ENCODE assay signal across 8 cellular contexts in genomic region chr11:36672815-36673450, GRCh38.
DNase-seq lines count a peak whose midpoint lies in the region; ATAC-seq and TF ChIP-seq lines count a peak whose summit lies in the region.

No MANE protein-coding gene starts in this region.

- H3K27me3 ChIP-seq in HCT116 (ENCODE audit: insufficient read depth, low read length) (no peaks in the 10 kb centered on the region), NT2/D1 (ENCODE audit: insufficient read depth, insufficient read length) (no peaks in the 10 kb centered on the region)

- H3K9me3 Mint-ChIP-seq in naive B cell, result peaks cover 2 to 16% (median 6%) of the 10 kb centered on the region in 7 donors

- H3K27ac ChIP-seq in HCT116 (ENCODE audit: low read depth, low read length), result no peak overlapping the region

- H3K4me2 ChIP-seq in HCT116 (ENCODE audit: low read length), result no peak overlapping the region

- RAD21 ChIA-PET in HCT116 (lab: Charles Lee; ENCODE audit: low non-redundant PET in 1 of 2, low total read pairs in 2 of 2, uncharacterized antibody in 2 of 2, unreplicated experiment in 2 of 2), result no interaction called here

- CTCF ChIA-PET in HCT116 (lab: Charles Lee), result interaction anchor here (5.5 kb wide), 1 partner anchor 109 kb away, joined by 20 read pairs; no protein-coding TSS in a partner anchor

- H3K36me3 ChIP-seq in HCT116 (ENCODE audit: control insufficient read depth in 1 of 2, insufficient read depth in 2 of 2, low read length in 2 of 2) (no peaks in the 10 kb centered on the region), NT2/D1 (ENCODE audit: insufficient read depth, insufficient read length, low read length) (no peaks in the 10 kb centered on the region)

- TF ChIP-seq CTCF in HCT116 (IDR thresholded peaks at IDR 0.05 in 2 of 3, conservative IDR thresholded peaks at IDR 0.05 in 1 of 3; ENCODE audit: borderline replicate concordance in 1 of 3, insufficient read depth in 1 of 3, low read depth in 2 of 3, low read length in 2 of 3), result peak; percentile 29 to 83 (median 62); a peak in 5 of 6 replicates

- BruUV-seq in HCT116 (replicated peaks; lab: Mats Ljungman, UMichigan), result no TSS peak

- no peaks in the 10 kb centered on the region for H3K4me1 ChIP-seq in HCT116 (ENCODE audit: control insufficient read depth in 1 of 2, insufficient read depth in 2 of 2, low read length in 2 of 2)
- H3K4me1 ChIP-seq in NT2/D1 (ENCODE audit: insufficient read depth, insufficient read length), result no peaks in the 10 kb centered on the region

- ATAC-seq in HCT116 (peak; percentile 70), naive B cell (ENCODE audit: low read depth in 2 of 2) (no peak), GM21717 (IDR thresholded peaks at IDR 0.05; ENCODE audit: unreplicated experiment) (no peak)

- peaks cover 0 to 9% (median 5%) of the 10 kb centered on the region in 3 donors for H3K27me3 Mint-ChIP-seq in naive B cell

- no peaks in the 10 kb centered on the region for H4K20me1 ChIP-seq in HCT116 (ENCODE audit: insufficient read depth)

- no peaks in the 10 kb centered on the region for H3K9me3 ChIP-seq in HCT116 (ENCODE audit: control insufficient read depth in 1 of 2, insufficient read depth in 1 of 2, low read depth in 1 of 2, low read length in 2 of 2)
- peaks cover 20% of the 10 kb centered on the region for H3K9me3 ChIP-seq in NT2/D1 (ENCODE audit: insufficient read depth, low read length)

- H3K27ac Mint-ChIP-seq in naive B cell, result no peak overlapping the region

- no peak overlapping the region for H2AFZ ChIP-seq in HCT116 (ENCODE audit: low read depth, low read length, poor library complexity, severe bottlenecking)

- peaks cover 0 to 7% of the 10 kb centered on the region in 2 donors for H3K36me3 Mint-ChIP-seq in naive B cell

- POLR2A ChIA-PET in HCT116 (lab: Charles Lee), result no interaction called here

- no peaks in the 10 kb centered on the region for H3K79me2 ChIP-seq in HCT116 (ENCODE audit: insufficient read depth, low read length)

- no peak overlapping the region for H3K9ac ChIP-seq in HCT116 (ENCODE audit: low read length)
- no peak overlapping the region for H3K9ac ChIP-seq in NT2/D1 (ENCODE audit: insufficient read length, low read depth)

- no peak overlapping the region for H3K4me3 Mint-ChIP-seq in naive B cell

- TF ChIP-seq POLR2A in HCT116 (IDR thresholded peaks at IDR 0.05; ENCODE audit: borderline replicate concordance, extremely low read depth, insufficient read depth, insufficient read length), result no peak

- peak; percentile 31; the same call in 1 of the 2 replicates for TF ChIP-seq RAD21 in HCT116 (IDR thresholded peaks at IDR 0.05; ENCODE audit: low read depth)

- H3K4me1 Mint-ChIP-seq in naive B cell, result no peaks in the 10 kb centered on the region

- intact Hi-C loops in HCT116 (cut with micrococcal nuclease), result no loop called here

- DNase-seq in D341Med (ENCODE audit: low spot score) (peak; percentile 24), HCT116 (ENCODE audit: low read depth, low spot score) (peak; percentile 38), NT2/D1 (ENCODE audit: low read depth, low spot score) (peak; percentile 15), dermis microvascular lymphatic vessel endothelial cell (ENCODE audit: low read depth in 2 of 2) (peak; percentile 41 to 53), naive B cell (peak; percentile 32), retina (no peak)
- DNase-seq in stimulated activated CD4-positive, alpha-beta T cell treated with anti-CD3 and anti-CD28 coated beads, Interleukin-4, amount 100 ng/mL, for 1 hour, result no peak

- H3K9me2 ChIP-seq in HCT116 (ENCODE audit: insufficient read depth), result no peaks in the 10 kb centered on the region

- H3K4me3 ChIP-seq in HCT116 (replicated peaks in 1 of 2; ENCODE audit: low read depth in 1 of 2, low read length in 2 of 2), result no peak overlapping the region
- no peak overlapping the region for H3K4me3 ChIP-seq in NT2/D1 (ENCODE audit: insufficient read length, low read depth)

TF ChIP-seq in HCT116, 20 proteins besides CTCF, POLR2A, EP300 and RAD21:
- TF ChIP-seq ZNF274 (IDR thresholded peaks at IDR 0.05; ENCODE audit: low read depth, low read length) (no peak), FOSL1 (IDR thresholded peaks at IDR 0.05; ENCODE audit: low read depth) (no peak), REST (IDR thresholded peaks at IDR 0.05; ENCODE audit: low read depth) (no peak), MAX (IDR thresholded peaks at IDR 0.05) (no peak), SIN3A (IDR thresholded peaks at IDR 0.05; ENCODE audit: low read depth) (no peak), ZBTB33 (IDR thresholded peaks at IDR 0.05; ENCODE audit: extremely low read depth, insufficient replicate concordance, low read length) (no peak), SRF (IDR thresholded peaks at IDR 0.05; ENCODE audit: low read depth) (no peak), POLR2AphosphoS5 (IDR thresholded peaks at IDR 0.05; ENCODE audit: low read depth, low read length) (no peak), EZH2 (IDR thresholded peaks at IDR 0.05) (no peak), TCF7L2 (IDR thresholded peaks at IDR 0.05; ENCODE audit: borderline replicate concordance, extremely low read depth, insufficient read depth, insufficient read length) (no peak), SP1 (IDR thresholded peaks at IDR 0.05; ENCODE audit: low read depth) (no peak), ELF1 (IDR thresholded peaks at IDR 0.05; ENCODE audit: borderline replicate concordance, low read depth) (no peak), EZH2phosphoT487 (IDR thresholded peaks at IDR 0.05; ENCODE audit: borderline replicate concordance) (no peak)
TF ChIP-seq in HCT116: peak in this region for 0.

Comparison
In these comparisons a context has a peak if more than half of its experiments do, and no peak if none do; other contexts are left out.
1. DNase-seq: peak in D341Med (single experiment), HCT116 (single experiment), NT2/D1 (single experiment), dermis microvascular lymphatic vessel endothelial cell (2 of 2) and naive B cell (single experiment); none in retina (single experiment) and stimulated activated CD4-positive, alpha-beta T cell treated with anti-CD3 and anti-CD28 coated beads, Interleukin-4, amount 100 ng/mL, for 1 hour (single experiment).